Comparison of ENCODE assay signal across 8 cellular contexts in genomic region chr9:109315889-109316640, GRCh38. TPM values are rescaled to one million over a fixed set of nuclear protein-coding genes. Genes with fewer than 3 reads are reported as not detected.
DNase-seq lines count a peak whose midpoint lies in the region; ATAC-seq, FAIRE-seq and TF ChIP-seq lines count a peak whose summit lies in the region.

No MANE protein-coding gene starts in this region.

- H3K36me3 ChIP-seq in adrenal gland (replicated peaks in 1 of 2): no peaks in the 10 kb centered on the region
- H3K36me3 ChIP-seq in kidney (ENCODE audit: control insufficient read depth in 1 of 2, insufficient read depth in 2 of 2, low read length in 2 of 2): no peaks in the 10 kb centered on the region

- ATAC-seq in GM19395 (IDR thresholded peaks at IDR 0.05; ENCODE audit: unreplicated experiment) (no peak), GM18511 (IDR thresholded peaks at IDR 0.05; ENCODE audit: unreplicated experiment) (no peak), GM19467 (IDR thresholded peaks at IDR 0.05; ENCODE audit: unreplicated experiment) (no peak)

- DNase-seq in AG09319 (ENCODE audit: extremely low read depth, low read depth) (peak; percentile 32), NCI-H146 (lab: John Stamatoyannopoulos, UW) (peak; percentile 77), adrenal gland (peak; percentile 81 to 95 (median 93)), kidney (peak; percentile 93), GOT3 (lab: John Stamatoyannopoulos, UW) (no peak)

- no peak overlapping the region for H3K9ac ChIP-seq in kidney (ENCODE audit: low read length in 2 of 2)

- H3K9me3 ChIP-seq in adrenal gland (replicated peaks in 1 of 3): no peaks in the 10 kb centered on the region
- no peaks in the 10 kb centered on the region for H3K9me3 ChIP-seq in kidney (ENCODE audit: control insufficient read depth in 1 of 2, low read length in 2 of 2)

- no peak overlapping the region for H3K4me3 ChIP-seq in adrenal gland
- no peak overlapping the region for H3K4me3 ChIP-seq in kidney (ENCODE audit: low read length in 2 of 2)

- TF ChIP-seq CTCF in AG09319 (IDR thresholded peaks at IDR 0.05; ENCODE audit: low read depth, low read length): no peak
- no peak for TF ChIP-seq CTCF in adrenal gland (IDR thresholded peaks at IDR 0.05)
- TF ChIP-seq CTCF in kidney (IDR thresholded peaks at IDR 0.05; ENCODE audit: borderline replicate concordance, extremely low read depth, insufficient read depth): no peak

- no peak for TF ChIP-seq POLR2A in adrenal gland (IDR thresholded peaks at IDR 0.05)

- peaks cover 0 to 41% of the 10 kb centered on the region in 2 donors for H3K4me1 ChIP-seq in adrenal gland (replicated peaks in 1 of 2)
- H3K4me1 ChIP-seq in kidney (ENCODE audit: control insufficient read depth in 1 of 2, insufficient read depth in 1 of 2, low read depth in 1 of 2, low read length in 2 of 2): peaks cover 8 to 11% of the 10 kb centered on the region in 2 donors

- 38 to 48% (median 42%) methylated on average over 13 to 14 of the region's 14 CpGs for WGBS in adrenal gland, 4 donors

- H3K27ac ChIP-seq in adrenal gland (peak overlapping the region in 2 of 5 donors; percentile 9 to 59), kidney (ENCODE audit: low read depth in 2 of 2, low read length in 2 of 2) (peak overlapping the region in 1 of 2 donors; percentile 63)

- FAIRE-seq in kidney (lab: Jason Lieb, UNC): no peak

- H3K27me3 ChIP-seq in adrenal gland: no peaks in the 10 kb centered on the region

- intact Hi-C loops in adrenal gland (cut with DNase I) (loop anchor here (5.0 to 10.0 kb wide), 2 partner anchors 69 to 71 kb away; no protein-coding TSS in a partner anchor), kidney (cut with DNase I) (loop anchor here (10.0 kb wide), 1 partner anchor 71 kb away; no protein-coding TSS in a partner anchor)

RNA-seq across cellular contexts. Expression of gene EPB41L4B, which starts 4.8 kb away (rescaled TPM):
- total RNA-seq in adrenal gland: 10 to 100 TPM; 13.4 to 26.7 (median 18.7) TPM
- polyA plus RNA-seq in adrenal gland: 10 to 100 TPM in 1 of 3 donors, 1 to 10 TPM in 2; 7.4 to 37.2 (median 9.2) TPM
- 6.5 TPM for total RNA-seq in kidney
- polyA plus RNA-seq in kidney (ENCODE audit: insufficient read depth, low read depth, low replicate concordance): 7.7 TPM
